11 cellular contexts compared by ENCODE assay signal in the genomic region with DNA sequence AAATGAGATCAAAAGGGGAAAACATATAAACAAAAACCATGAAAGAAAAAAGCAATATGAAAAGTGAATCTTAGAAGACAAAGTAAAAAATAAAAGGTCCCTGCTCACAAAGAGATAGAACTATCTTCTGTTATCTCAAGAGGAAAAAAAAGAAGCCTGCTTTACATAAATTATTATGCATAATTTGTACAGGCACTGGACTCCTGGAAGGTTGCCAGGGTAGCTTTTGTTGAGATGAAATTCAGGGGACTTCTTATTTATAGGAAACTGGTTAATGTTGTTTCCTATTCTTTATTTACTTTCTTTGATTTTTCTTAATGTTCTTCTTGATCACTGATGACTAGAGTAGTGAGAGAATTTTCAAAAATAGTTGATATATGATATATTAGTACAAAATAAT.
"Had no signal": no experiment of that assay in that cellular context is flagged by ENCODE, and none has a peak within 500 bp of the region (broad histone marks: within the 10 kb centered on the region; RNA-seq: fewer than 3 reads in every experiment).

No MANE protein-coding gene starts in this region.

- H3K4me1 ChIP-seq: ascending aorta, breast epithelium, foreskin keratinocyte had no signal

- H3K27me3 ChIP-seq: ascending aorta, breast epithelium, foreskin keratinocyte had no signal

- H3K27ac ChIP-seq: ascending aorta, breast epithelium, foreskin keratinocyte had no signal

- H3K36me3 ChIP-seq: ascending aorta, breast epithelium had no signal

- ATAC-seq: activated CD4-positive, CD25-positive, alpha-beta regulatory T cell treated with anti-CD3 and anti-CD28 coated beads, Interleukin-2, amount 50 U/mL, for 24 hours; activated naive CD8-positive, alpha-beta T cell treated with anti-CD3 and anti-CD28 coated beads, Interleukin-2, amount 50 U/mL, for 24 hours; foreskin keratinocyte; natural killer cell treated with Interleukin-12 subunit alpha and Interleukin-12 subunit beta and Interleukin-15 and Interleukin-18, amount 100 ng/mL, for 72 hours; stimulated activated memory B cell treated with anti-CD40 and anti-IgM and Interleukin-4, amounts not matched to agents 10 μg/mL and 1 μg/mL and 100 μg/mL, for 72 hours had no signal

- H3K9me3 ChIP-seq: ascending aorta, breast epithelium had no signal

- DNase-seq: activated naive CD4-positive, alpha-beta T cell; activated naive CD8-positive, alpha-beta T cell treated with anti-CD3 and anti-CD28 coated beads, Interleukin-2, amount 50 U/mL, for 24 hours; cerebellar nuclear complex; effector CD8-positive, alpha-beta T cell; foreskin keratinocyte; mesendoderm had no signal

- H3K4me3 ChIP-seq: ascending aorta, breast epithelium had no signal
